In genomic region chr18:3262234-3263171, GRCh38 we compare ENCODE assay signal across 8 cellular contexts. TPM values are rescaled to one million over a fixed set of nuclear protein-coding genes. Genes with fewer than 3 reads are reported as not detected.
DNase-seq lines count a peak whose midpoint lies in the region; FAIRE-seq and TF ChIP-seq lines count a peak whose summit lies in the region.

No MANE protein-coding gene starts in this region.

- H3K27me3 ChIP-seq in MG63 (no peaks in the 10 kb centered on the region), cardiac muscle cell (no peaks in the 10 kb centered on the region), rectal smooth muscle tissue (ENCODE audit: control insufficient read depth, insufficient read depth, low read length) (no peaks in the 10 kb centered on the region)

- H3K4me3 Mint-ChIP-seq in activated naive CD4-positive, alpha-beta T cell treated with anti-CD3 and anti-CD28 coated beads for 36 hours = peak overlapping the region; percentile 92

- H3K9ac ChIP-seq in ES-I3 (ENCODE audit: low read depth, low read length) (peak overlapping the region; percentile 75), rectal smooth muscle tissue (ENCODE audit: low read length) (peak overlapping the region; percentile 84)

- H3K4me1 ChIP-seq in ES-I3 (ENCODE audit: insufficient read depth, low read length) (peaks cover 21% of the 10 kb centered on the region), cardiac muscle cell (ENCODE audit: low read depth) (peaks cover 22% of the 10 kb centered on the region), rectal smooth muscle tissue (ENCODE audit: control insufficient read depth, insufficient read depth, low read length) (peaks cover 22% of the 10 kb centered on the region)

- H3K36me3 Mint-ChIP-seq in activated naive CD4-positive, alpha-beta T cell treated with anti-CD3 and anti-CD28 coated beads for 36 hours (ENCODE audit: low read depth) = peaks cover 14% of the 10 kb centered on the region

- no peaks in the 10 kb centered on the region for H3K9me3 Mint-ChIP-seq in activated naive CD4-positive, alpha-beta T cell treated with anti-CD3 and anti-CD28 coated beads for 36 hours

- DNase-seq in H54 (ENCODE audit: insufficient read length, low spot score) (peak; percentile 38), MG63 (no peak), cardiac muscle cell (ENCODE audit: low read depth in 1 of 2, low spot score in 1 of 2) (peak in 1 of 2 donors; percentile 50), NCI-H1436 (lab: John Stamatoyannopoulos, UW) (no peak), amniotic stem cell (lab: John Stamatoyannopoulos, UW) (no peak)
- peak; percentile 55 for DNase-seq in activated naive CD4-positive, alpha-beta T cell treated with anti-CD3 and anti-CD28 coated beads for 36 hours

- H3K9me3 ChIP-seq in ES-I3 (ENCODE audit: control insufficient read depth, insufficient read depth, low read length) (no peaks in the 10 kb centered on the region), MG63 (no peaks in the 10 kb centered on the region), cardiac muscle cell (ENCODE audit: low read depth) (no peaks in the 10 kb centered on the region)

- H3K4me3 ChIP-seq in MG63 (peak overlapping the region; percentile 83), cardiac muscle cell (peak overlapping the region; percentile 71), rectal smooth muscle tissue (ENCODE audit: low read length) (peak overlapping the region; percentile 94)

- intact Hi-C loops in activated naive CD4-positive, alpha-beta T cell treated with anti-CD3 and anti-CD28 coated beads for 36 hours (cut with micrococcal nuclease) = loop anchor here (1.0 to 5.0 kb wide), 4 partner anchors 15 to 1975 kb away; partner anchors contain the start of gene MYL12A

- FAIRE-seq in H54 (lab: Jason Lieb, UNC) = no peak

- TF ChIP-seq POLR2A in H54 (IDR thresholded peaks at IDR 0.05; ENCODE audit: low read depth, low read length) = no peak

- peak overlapping the region; percentile 97 for H3K27ac Mint-ChIP-seq in activated naive CD4-positive, alpha-beta T cell treated with anti-CD3 and anti-CD28 coated beads for 36 hours

- no peaks in the 10 kb centered on the region for H3K36me3 ChIP-seq in ES-I3 (ENCODE audit: insufficient read depth, low read length)
- peaks cover 32% of the 10 kb centered on the region for H3K36me3 ChIP-seq in MG63
- H3K36me3 ChIP-seq in cardiac muscle cell = no peaks in the 10 kb centered on the region
- H3K36me3 ChIP-seq in rectal smooth muscle tissue (ENCODE audit: control insufficient read depth, insufficient read depth, low read length) = peaks cover 7% of the 10 kb centered on the region

- no peaks in the 10 kb centered on the region for H3K27me3 Mint-ChIP-seq in activated naive CD4-positive, alpha-beta T cell treated with anti-CD3 and anti-CD28 coated beads for 36 hours (ENCODE audit: low read depth)

- TF ChIP-seq CTCF in cardiac muscle cell (IDR thresholded peaks at IDR 0.05; ENCODE audit: low read depth, low read length) = no peak

- CTCF ChIA-PET in activated naive CD4-positive, alpha-beta T cell treated with anti-CD3 and anti-CD28 coated beads for 36 hours (lab: Charles Lee) = interaction anchor here (0.6 to 2.5 kb wide), 7 partner anchors 15 to 332 kb away, joined by 3 to 7 read pairs (median 4); partner anchors contain the start of gene MYL12A

- H3K4me1 Mint-ChIP-seq in activated naive CD4-positive, alpha-beta T cell treated with anti-CD3 and anti-CD28 coated beads for 36 hours (ENCODE audit: low read depth) = peaks cover 63% of the 10 kb centered on the region

- H3K27ac ChIP-seq in cardiac muscle cell = peak overlapping the region; percentile 99
- H3K27ac ChIP-seq in rectal smooth muscle tissue (ENCODE audit: low read depth, low read length) = peak overlapping the region; percentile 95

RNA-seq across cellular contexts. Expression of gene MYL12B, which starts 0.6 kb away (rescaled TPM):
- total RNA-seq in MG63 (2014; rRNA removed; shearing (Covaris generic); ENCODE audit: low replicate concordance) = 311 and 396 TPM in 2 replicates
- 100 to 1,000 TPM; 288 to 293 TPM for total RNA-seq in activated naive CD4-positive, alpha-beta T cell treated with anti-CD3 and anti-CD28 coated beads for 36 hours
- total RNA-seq in cardiac muscle cell = 74.8 and 137 TPM in 2 replicates
- polyA plus RNA-seq in cardiac muscle cell = 211 and 299 TPM in 2 replicates

RNA-seq across cellular contexts. Expression of gene MYL12A, which starts 14.9 kb away (rescaled TPM):
- 750 and 1,020 TPM in 2 replicates for total RNA-seq in MG63 (2014; rRNA removed; shearing (Covaris generic); ENCODE audit: low replicate concordance)
- total RNA-seq in activated naive CD4-positive, alpha-beta T cell treated with anti-CD3 and anti-CD28 coated beads for 36 hours = 100 to 1,000 TPM; 328 to 335 TPM
- 152 and 195 TPM in 2 replicates for total RNA-seq in cardiac muscle cell
- 321 and 420 TPM in 2 replicates for polyA plus RNA-seq in cardiac muscle cell

RNA-seq across cellular contexts. Expression of gene MYOM1, which starts 42.7 kb away (rescaled TPM):
- total RNA-seq in MG63 (2014; rRNA removed; shearing (Covaris generic); ENCODE audit: low replicate concordance) = 0.03 and 0.05 TPM in 2 replicates
- total RNA-seq in activated naive CD4-positive, alpha-beta T cell treated with anti-CD3 and anti-CD28 coated beads for 36 hours = under 1 TPM; 0.40 to 0.41 TPM
- 209 and 219 TPM in 2 replicates for total RNA-seq in cardiac muscle cell
- 182 and 194 TPM in 2 replicates for polyA plus RNA-seq in cardiac muscle cell

Comparison
In these comparisons a context has a peak if more than half of its experiments do, and no peak if none do; other contexts are left out.
1. DNase-seq: peak in H54 (single experiment) and activated naive CD4-positive, alpha-beta T cell treated with anti-CD3 and anti-CD28 coated beads for 36 hours (single experiment); none in MG63 (single experiment), NCI-H1436 (single experiment) and amniotic stem cell (single experiment).
2. RNA of gene MYOM1, which starts 42.7 kb away (total RNA-seq): 209 to 219 TPM in cardiac muscle cell; 0.40 to 0.41 TPM in activated naive CD4-positive, alpha-beta T cell treated with anti-CD3 and anti-CD28 coated beads for 36 hours and 0.03 to 0.05 TPM in MG63; every median in the first group is over 100 times any median in the second.
3. Peak in every context shown above with its lines, with median percentiles within 50 percentile points of each other: H3K4me3 ChIP-seq.